Comparison of ENCODE assay signal across 8 cellular contexts in the genomic region with DNA sequence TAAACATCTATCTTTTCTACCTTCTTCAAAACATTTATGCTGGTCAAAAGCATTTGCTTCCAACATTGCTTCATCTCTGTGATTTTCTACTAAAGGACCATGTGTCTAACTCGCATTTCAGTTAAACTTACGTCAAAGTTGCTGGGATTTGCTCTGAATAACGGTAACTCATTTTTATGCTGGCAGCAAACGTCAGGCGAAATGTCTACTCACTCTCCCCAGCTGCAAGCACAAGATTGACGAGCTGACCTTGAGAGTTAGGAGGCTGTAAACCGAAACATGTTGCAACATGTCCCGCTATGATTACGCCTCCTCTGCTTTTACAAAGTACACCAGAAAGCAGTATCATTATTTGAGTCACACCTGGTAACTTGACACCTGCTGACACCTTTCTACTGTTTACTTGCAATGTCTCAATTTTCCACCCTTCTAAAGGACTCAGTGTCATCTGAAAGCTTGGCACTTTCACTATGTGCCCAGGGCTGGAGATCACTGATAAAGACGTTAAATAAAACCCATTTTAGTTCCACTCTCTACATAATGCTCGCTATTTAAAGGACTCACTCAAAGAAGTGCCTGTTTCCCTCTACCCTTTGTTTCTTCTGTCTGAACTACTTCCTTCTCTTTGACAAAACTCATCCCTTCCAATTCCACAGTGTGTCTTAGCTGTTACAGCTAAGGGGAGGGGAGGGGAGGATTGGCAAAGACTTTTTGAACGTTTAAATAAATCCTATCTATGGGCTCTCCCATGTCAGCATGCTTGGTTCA.
DNase-seq lines count a peak whose midpoint lies in the region; ATAC-seq and TF ChIP-seq lines count a peak whose summit lies in the region.

No MANE protein-coding gene starts in this region.

- peaks cover 13 to 25% (median 23%) of the 10 kb centered on the region in 10 experiments for H3K4me1 ChIP-seq in BLaER1 treated with 17β-estradiol and CSF1 and Interleukin-3, amounts not matched to agents 10 nM and 100 nM
- H3K4me1 ChIP-seq in skeletal muscle tissue (ENCODE audit: control insufficient read depth in 3 of 3, insufficient read depth in 3 of 3, low read length in 3 of 3), result peaks cover 23 to 35% (median 33%) of the 10 kb centered on the region in 3 donors

- no peaks in the 10 kb centered on the region for H3K9me3 ChIP-seq in BLaER1 treated with 17β-estradiol and CSF1 and Interleukin-3, amounts not matched to agents 10 nM and 100 nM (replicated peaks in 1 of 11)
- no peaks in the 10 kb centered on the region for H3K9me3 ChIP-seq in skeletal muscle tissue (ENCODE audit: control insufficient read depth in 3 of 3, low read length in 3 of 3)

- no peaks in the 10 kb centered on the region for H4K20me1 ChIP-seq in BLaER1 treated with 17β-estradiol and CSF1 and Interleukin-3, amounts not matched to agents 10 nM and 100 nM

- H3K4me1 Mint-ChIP-seq in WTC11, result peaks cover 69% of the 10 kb centered on the region

- peaks cover 5% of the 10 kb centered on the region for H3K36me3 Mint-ChIP-seq in WTC11

- H3K9me3 Mint-ChIP-seq in WTC11, result peaks cover 5% of the 10 kb centered on the region; the same call in 1 of the 2 replicates

- H3K4me3 Mint-ChIP-seq in WTC11, result peak overlapping the region; percentile 19

- DNase-seq in NCI-H2029 treated with DMSO at 0.1 percent for 48 hours (lab: John Stamatoyannopoulos, UW), result peak; percentile 32
- DNase-seq in WTC11 (ENCODE audit: low spot score), result no peak
- peak; percentile 65 for DNase-seq in glomerular visceral epithelial cell (ENCODE audit: extremely low spot score)
- no peak for DNase-seq in amygdala (lab: John Stamatoyannopoulos, UW)

- POLR2A ChIA-PET in WTC11 (lab: Charles Lee), result interaction anchor here (0.8 to 2.4 kb wide), 3 partner anchors 113 to 230 kb away, joined by 3 to 6 read pairs (median 3); a partner anchor contains a TSS

- no peak for TF ChIP-seq CTCF in WTC11 (IDR thresholded peaks at IDR 0.05)

- ATAC-seq in GM18870 (IDR thresholded peaks at IDR 0.05; ENCODE audit: unreplicated experiment) (peak; percentile 79), HG03025 (IDR thresholded peaks at IDR 0.05; ENCODE audit: low FRiP score, unreplicated experiment) (peak; percentile 86), WTC11 (peak; percentile 62)

- no peak overlapping the region for H3K4me3 ChIP-seq in BLaER1 treated with 17β-estradiol and CSF1 and Interleukin-3, amounts not matched to agents 10 nM and 100 nM
- H3K4me3 ChIP-seq in skeletal muscle tissue (ENCODE audit: low read length in 3 of 3), result peak overlapping the region; percentile 18 to 61 (median 56)

- no peak overlapping the region for H3K27ac ChIP-seq in BLaER1 treated with 17β-estradiol and CSF1 and Interleukin-3, amounts not matched to agents 10 nM and 100 nM
- H3K27ac ChIP-seq in skeletal muscle tissue (ENCODE audit: low read depth, low read length), result peak overlapping the region; percentile 90

- H3K27me3 ChIP-seq in BLaER1 treated with 17β-estradiol and CSF1 and Interleukin-3, amounts not matched to agents 10 nM and 100 nM, result no peaks in the 10 kb centered on the region
- no peaks in the 10 kb centered on the region for H3K27me3 ChIP-seq in skeletal muscle tissue (ENCODE audit: control insufficient read depth in 3 of 3, insufficient read depth in 3 of 3, low read length in 3 of 3)

- peak overlapping the region; percentile 98 for H3K27ac Mint-ChIP-seq in WTC11

- H3K4me2 ChIP-seq in BLaER1 treated with 17β-estradiol and CSF1 and Interleukin-3, amounts not matched to agents 10 nM and 100 nM, result peak overlapping the region; percentile 1 to 66 (median 42); a peak in 11 of 22 replicates

- no peaks in the 10 kb centered on the region for H3K36me3 ChIP-seq in BLaER1 treated with 17β-estradiol and CSF1 and Interleukin-3, amounts not matched to agents 10 nM and 100 nM
- no peaks in the 10 kb centered on the region for H3K36me3 ChIP-seq in skeletal muscle tissue (ENCODE audit: control insufficient read depth in 3 of 3, insufficient read depth in 3 of 3, low read length in 3 of 3)

- H3K9ac ChIP-seq in BLaER1 treated with 17β-estradiol and CSF1 and Interleukin-3, amounts not matched to agents 10 nM and 100 nM, result no peak overlapping the region
- peak overlapping the region; percentile 6 to 68 (median 57) for H3K9ac ChIP-seq in skeletal muscle tissue (ENCODE audit: low read depth in 1 of 3, low read length in 3 of 3)

- CTCF ChIA-PET in WTC11 (lab: Charles Lee), result interaction anchor here (0.8 to 1.7 kb wide), 4 partner anchors 13 to 107 kb away, joined by 3 to 5 read pairs (median 4); no protein-coding TSS in a partner anchor

- no peaks in the 10 kb centered on the region for H3K27me3 Mint-ChIP-seq in WTC11 (ENCODE audit: low read depth)

TF ChIP-seq in WTC11, 78 proteins besides CTCF, POLR2A, EP300 and RAD21:
- TF ChIP-seq ZNF232 (CRISPR knock-in tag; IDR thresholded peaks at IDR 0.05), result no peak
- TF ChIP-seq, protein P1, sequence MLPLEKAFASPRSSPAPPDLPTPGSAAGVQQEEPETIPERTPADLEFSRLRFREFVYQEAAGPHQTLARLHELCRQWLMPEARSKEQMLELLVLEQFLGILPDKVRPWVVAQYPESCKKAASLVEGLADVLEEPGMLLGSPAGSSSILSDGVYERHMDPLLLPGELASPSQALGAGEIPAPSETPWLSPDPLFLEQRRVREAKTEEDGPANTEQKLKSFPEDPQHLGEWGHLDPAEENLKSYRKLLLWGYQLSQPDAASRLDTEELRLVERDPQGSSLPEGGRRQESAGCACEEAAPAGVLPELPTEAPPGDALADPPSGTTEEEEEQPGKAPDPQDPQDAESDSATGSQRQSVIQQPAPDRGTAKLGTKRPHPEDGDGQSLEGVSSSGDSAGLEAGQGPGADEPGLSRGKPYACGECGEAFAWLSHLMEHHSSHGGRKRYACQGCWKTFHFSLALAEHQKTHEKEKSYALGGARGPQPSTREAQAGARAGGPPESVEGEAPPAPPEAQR (CRISPR knock-in tag; IDR thresholded peaks at IDR 0.05), result no peak
- TF ChIP-seq TP53 (CRISPR knock-in tag; IDR thresholded peaks at IDR 0.05), result 0 out of 2 replicates have a peak, but pooled peaks have one; percentile 69
- TF ChIP-seq PRRX2 (CRISPR knock-in tag; IDR thresholded peaks at IDR 0.05), result no peak
- no peak for TF ChIP-seq FOXP1 (CRISPR knock-in tag; IDR thresholded peaks at IDR 0.05; ENCODE audit: borderline replicate concordance)
- peak; percentile 96 for TF ChIP-seq GABPB1 (CRISPR knock-in tag; IDR thresholded peaks at IDR 0.05)

Comparison
In these comparisons a context has a peak if more than half of its experiments do, and no peak if none do; other contexts are left out.
1. H3K4me3 ChIP-seq: peak in skeletal muscle tissue (3 of 3); none in BLaER1 treated with 17β-estradiol and CSF1 and Interleukin-3, amounts not matched to agents 10 nM and 100 nM (0 of 10).
2. H3K9ac ChIP-seq: peak in skeletal muscle tissue (3 of 3); none in BLaER1 treated with 17β-estradiol and CSF1 and Interleukin-3, amounts not matched to agents 10 nM and 100 nM (0 of 11).
3. DNase-seq: peak in NCI-H2029 treated with DMSO at 0.1 percent for 48 hours (single experiment) and glomerular visceral epithelial cell (single experiment); none in WTC11 (single experiment) and amygdala (0 of 56).
4. Peak in every context shown above with its lines, with median percentiles within 50 percentile points of each other: ATAC-seq.